In genomic region chr19:32909257-32909656, GRCh38 we compare ENCODE assay signal across 18 cellular contexts. TPM values are rescaled to one million over a fixed set of nuclear protein-coding genes. Genes with fewer than 3 reads are reported as not detected.
"Had no signal": no experiment of that assay in that cellular context is flagged by ENCODE, and none has a peak within 500 bp of the region (broad histone marks: within the 10 kb centered on the region; RNA-seq: fewer than 3 reads in every experiment).

No MANE protein-coding gene starts in this region.

- H3K36me3 ChIP-seq: uterus had no signal

- H3K27me3 ChIP-seq: dorsolateral prefrontal cortex, gastrocnemius medialis, heart right ventricle, right atrium auricular region, sigmoid colon, stomach, uterus had no signal

- H3K9me3 ChIP-seq: gastrocnemius medialis, mucosa of descending colon had no signal

- H3K4me1 ChIP-seq: gastrocnemius medialis, heart right ventricle, right atrium auricular region, sigmoid colon, stomach, uterus had no signal

- H3K4me3 ChIP-seq: dorsolateral prefrontal cortex, gastrocnemius medialis, heart right ventricle, mucosa of descending colon, right atrium auricular region, sigmoid colon, skin epidermis, stomach, thoracic aorta, uterus had no signal

- H3K27ac ChIP-seq: dorsolateral prefrontal cortex, gastrocnemius medialis, heart right ventricle, right atrium auricular region, sigmoid colon, skin epidermis, stomach, thoracic aorta, uterus had no signal

- DNase-seq: cortex of kidney; dorsolateral prefrontal cortex; effector CD8-positive, alpha-beta T cell; gastrocnemius medialis; heart right ventricle; mucosa of descending colon; naive thymus-derived CD8-positive, alpha-beta T cell; sigmoid colon; stimulated activated CD4-positive, alpha-beta T cell treated with anti-CD3 and anti-CD28 coated beads, Interleukin-2, amount 100 ng/mL, for 24 hours; stimulated activated CD4-positive, alpha-beta T cell treated with anti-CD3 and anti-CD28 coated beads, Interleukin-4, amount 100 ng/mL, for 4 hours; stimulated activated naive CD4-positive, alpha-beta T cell; stomach; substantia nigra; uterus had no signal

- ATAC-seq: gastrocnemius medialis; heart right ventricle; left lobe of liver; mucosa of descending colon; naive thymus-derived CD8-positive, alpha-beta T cell had no signal

RNA-seq across cellular contexts. Expression of gene SLC7A9, which starts 39.7 kb away (rescaled TPM):
- total RNA-seq: right atrium auricular region had no signal
